ENCODE assay signal across 1 cellular context in the genomic region with DNA sequence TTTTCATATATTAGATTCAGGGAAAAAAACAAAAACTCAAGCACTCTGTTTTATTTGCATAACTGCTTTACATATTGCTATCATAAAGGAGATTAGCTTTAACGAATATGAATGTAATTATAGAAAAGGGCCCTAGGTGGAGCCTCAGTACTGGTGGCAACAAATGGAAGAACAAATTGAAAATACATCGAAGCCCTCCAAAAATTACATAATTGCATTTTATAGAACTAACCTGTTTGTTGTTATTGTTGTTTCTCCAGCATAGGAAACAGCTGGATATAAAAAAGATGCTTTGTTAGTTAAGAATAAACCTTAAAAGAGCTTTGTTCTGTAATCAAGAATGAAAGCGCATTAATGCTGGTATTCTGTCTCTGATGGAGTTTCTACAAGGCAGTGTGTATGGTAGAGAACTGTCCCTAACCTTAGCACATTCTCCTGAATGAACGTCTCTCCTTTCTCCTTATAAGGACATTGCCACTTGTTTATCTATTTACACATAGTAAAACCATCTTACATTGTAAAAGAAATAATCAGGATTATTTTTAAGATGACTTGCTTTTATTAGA.
TF ChIP-seq lines count a peak whose summit lies in the region.

No MANE protein-coding gene starts in this region.

TF ChIP-seq in HepG2, 621 proteins besides CTCF, POLR2A, EP300 and RAD21:
- TF ChIP-seq, protein P1, sequence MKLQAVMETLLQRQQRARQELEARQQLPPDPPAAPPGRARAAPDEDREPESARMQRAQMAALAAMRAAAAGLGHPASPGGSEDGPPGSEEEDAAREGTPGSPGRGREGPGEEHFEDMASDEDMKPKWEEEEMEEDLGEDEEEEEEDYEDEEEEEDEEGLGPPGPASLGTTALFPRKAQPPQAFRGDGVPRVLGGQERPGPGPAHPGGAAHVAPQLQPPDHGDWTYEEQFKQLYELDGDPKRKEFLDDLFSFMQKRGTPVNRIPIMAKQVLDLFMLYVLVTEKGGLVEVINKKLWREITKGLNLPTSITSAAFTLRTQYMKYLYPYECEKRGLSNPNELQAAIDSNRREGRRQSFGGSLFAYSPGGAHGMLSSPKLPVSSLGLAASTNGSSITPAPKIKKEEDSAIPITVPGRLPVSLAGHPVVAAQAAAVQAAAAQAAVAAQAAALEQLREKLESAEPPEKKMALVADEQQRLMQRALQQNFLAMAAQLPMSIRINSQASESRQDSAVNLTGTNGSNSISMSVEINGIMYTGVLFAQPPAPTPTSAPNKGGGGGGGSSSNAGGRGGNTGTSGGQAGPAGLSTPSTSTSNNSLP (IDR thresholded peaks at IDR 0.05; ENCODE audit: low read depth, low read length): peak; percentile 81
- TF ChIP-seq SCMH1 (CRISPR knock-in tag; IDR thresholded peaks at IDR 0.05; ENCODE audit: borderline replicate concordance) (no peak), KAT8 (CRISPR knock-in tag; IDR thresholded peaks at IDR 0.05) (0 out of 2 replicates have a peak, but pooled peaks have one; percentile 36), MIXL1 (CRISPR knock-in tag; IDR thresholded peaks at IDR 0.05) (0 out of 2 replicates have a peak, but pooled peaks have one; percentile 23), ZNF652 (CRISPR knock-in tag; IDR thresholded peaks at IDR 0.05; ENCODE audit: borderline replicate concordance, low read depth) (peak; percentile 62; the same call in 1 of the 2 replicates), MAFK (conservative IDR thresholded peaks at IDR 0.05 in 1 of 2, IDR thresholded peaks at IDR 0.05 in 1 of 2; ENCODE audit: low read length in 2 of 2) (0 out of 4 replicates have a peak, but pooled peaks of 1 of the 2 experiments have one; percentile 1), SMC3 (IDR thresholded peaks at IDR 0.05; ENCODE audit: low read length) (peak; percentile 80), ZNF790 (CRISPR knock-in tag; IDR thresholded peaks at IDR 0.05; ENCODE audit: borderline replicate concordance) (no peak), STAG1 (CRISPR knock-in tag; IDR thresholded peaks at IDR 0.05) (peak; percentile 81)
- TF ChIP-seq, protein P2, sequence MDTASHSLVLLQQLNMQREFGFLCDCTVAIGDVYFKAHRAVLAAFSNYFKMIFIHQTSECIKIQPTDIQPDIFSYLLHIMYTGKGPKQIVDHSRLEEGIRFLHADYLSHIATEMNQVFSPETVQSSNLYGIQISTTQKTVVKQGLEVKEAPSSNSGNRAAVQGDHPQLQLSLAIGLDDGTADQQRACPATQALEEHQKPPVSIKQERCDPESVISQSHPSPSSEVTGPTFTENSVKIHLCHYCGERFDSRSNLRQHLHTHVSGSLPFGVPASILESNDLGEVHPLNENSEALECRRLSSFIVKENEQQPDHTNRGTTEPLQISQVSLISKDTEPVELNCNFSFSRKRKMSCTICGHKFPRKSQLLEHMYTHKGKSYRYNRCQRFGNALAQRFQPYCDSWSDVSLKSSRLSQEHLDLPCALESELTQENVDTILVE (CRISPR knock-in tag; IDR thresholded peaks at IDR 0.05): 0 out of 2 replicates have a peak, but pooled peaks have one; percentile 25
- TF ChIP-seq, protein P3, sequence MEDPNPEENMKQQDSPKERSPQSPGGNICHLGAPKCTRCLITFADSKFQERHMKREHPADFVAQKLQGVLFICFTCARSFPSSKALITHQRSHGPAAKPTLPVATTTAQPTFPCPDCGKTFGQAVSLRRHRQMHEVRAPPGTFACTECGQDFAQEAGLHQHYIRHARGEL (CRISPR knock-in tag; IDR thresholded peaks at IDR 0.05): no peak
